Comparison of ENCODE assay signal across 8 cellular contexts in genomic region chr1:64539808-64540207, GRCh38.
DNase-seq lines count a peak whose midpoint lies in the region; ATAC-seq, FAIRE-seq and TF ChIP-seq lines count a peak whose summit lies in the region.

No MANE protein-coding gene starts in this region.

- CTCF ChIA-PET in CD8-positive, alpha-beta T cell (lab: Charles Lee): no interaction called here

- POLR2A ChIA-PET in CD8-positive, alpha-beta T cell (lab: Charles Lee): interaction anchor here (0.6 to 1.0 kb wide), 2 partner anchors 13 to 369 kb away, joined by 3 read pairs; no protein-coding TSS in a partner anchor

- H3K27me3 Mint-ChIP-seq in CD8-positive, alpha-beta T cell (ENCODE audit: low read depth): no peaks in the 10 kb centered on the region

- peak overlapping the region; percentile 68 for H3K4me3 Mint-ChIP-seq in CD8-positive, alpha-beta T cell

- peak overlapping the region; percentile 92 for H3K27ac Mint-ChIP-seq in CD8-positive, alpha-beta T cell

- no peak for DNase-seq in CD8-positive, alpha-beta T cell
- peak; percentile 35 for DNase-seq in RPMI7951 (ENCODE audit: low read depth)
- DNase-seq in foreskin fibroblast: peak; percentile 34 to 79
- DNase-seq in pancreas: peak; percentile 55 to 81 (median 72)
- DNase-seq in KG1 (lab: John Stamatoyannopoulos, UW): no peak

- ATAC-seq in CD8-positive, alpha-beta T cell: no peak
- ATAC-seq in pancreas (peak in 3 of 4 donors; percentile 16 to 41 (median 39)), HG03521 (IDR thresholded peaks at IDR 0.05; ENCODE audit: unreplicated experiment) (no peak), GM19035 (IDR thresholded peaks at IDR 0.05; ENCODE audit: unreplicated experiment) (no peak), HG03039 (IDR thresholded peaks at IDR 0.05; ENCODE audit: unreplicated experiment) (no peak)

- H3K4me1 Mint-ChIP-seq in CD8-positive, alpha-beta T cell (ENCODE audit: low read depth): peaks cover 55% of the 10 kb centered on the region

- no peaks in the 10 kb centered on the region for H3K9me3 ChIP-seq in CD8-positive, alpha-beta T cell (ENCODE audit: low read length)
- no peaks in the 10 kb centered on the region for H3K9me3 ChIP-seq in pancreas

- peaks cover 53% of the 10 kb centered on the region for H3K4me1 ChIP-seq in CD8-positive, alpha-beta T cell (ENCODE audit: insufficient read depth, low read length)
- peaks cover 26 to 40% (median 30%) of the 10 kb centered on the region in 3 donors for H3K4me1 ChIP-seq in pancreas

- no peaks in the 10 kb centered on the region for H3K36me3 Mint-ChIP-seq in CD8-positive, alpha-beta T cell

- 48 to 58% methylated on average over 2 of the region's 2 CpGs for WGBS in pancreas, 2 donors

- FAIRE-seq in pancreas (lab: Jason Lieb, UNC): no peak

- no peak overlapping the region for H3K27ac ChIP-seq in CD8-positive, alpha-beta T cell (ENCODE audit: low read depth, low read length)
- H3K27ac ChIP-seq in pancreas: peak overlapping the region in 2 of 4 donors; percentile 14 to 46

- no peaks in the 10 kb centered on the region for H3K9me3 Mint-ChIP-seq in CD8-positive, alpha-beta T cell

- no peak overlapping the region for H3K4me3 ChIP-seq in CD8-positive, alpha-beta T cell (ENCODE audit: low read depth, low read length)
- peak overlapping the region; percentile 26 to 38 for H3K4me3 ChIP-seq in foreskin fibroblast (ENCODE audit: low read depth in 1 of 2, low read length in 2 of 2)
- H3K4me3 ChIP-seq in pancreas: no peak overlapping the region

- H3K36me3 ChIP-seq in CD8-positive, alpha-beta T cell (ENCODE audit: insufficient read depth, low read length): no peaks in the 10 kb centered on the region
- H3K36me3 ChIP-seq in pancreas: no peaks in the 10 kb centered on the region

- no peaks in the 10 kb centered on the region for H3K27me3 ChIP-seq in CD8-positive, alpha-beta T cell (ENCODE audit: insufficient read depth, low read length)
- H3K27me3 ChIP-seq in pancreas: no peaks in the 10 kb centered on the region

- no peak for TF ChIP-seq CTCF in CD8-positive, alpha-beta T cell (IDR thresholded peaks at IDR 0.05)
- TF ChIP-seq CTCF in foreskin fibroblast (IDR thresholded peaks at IDR 0.05; ENCODE audit: low read depth, low read length) (no peak), pancreas (IDR thresholded peaks at IDR 0.05) (no peak)

- intact Hi-C loops in CD8-positive, alpha-beta T cell (cut with DNase I, micrococcal nuclease): loop anchor here (1.0 to 10.0 kb wide), 4 partner anchors 33 to 295 kb away; partner anchors contain the start of gene CACHD1 (in 1 of the 2)
- intact Hi-C loops in pancreas (cut with DNase I): no loop called here

Comparison
In these comparisons a context has a peak if more than half of its experiments do, and no peak if none do; other contexts are left out.
1. ATAC-seq: peak in pancreas (3 of 4); none in CD8-positive, alpha-beta T cell (single experiment), HG03521 (single experiment), GM19035 (single experiment) and HG03039 (single experiment).
2. DNase-seq: peak in RPMI7951 (single experiment), foreskin fibroblast (2 of 2) and pancreas (6 of 6); none in CD8-positive, alpha-beta T cell (0 of 7) and KG1 (single experiment).
3. H3K4me3 ChIP-seq: peak in foreskin fibroblast (2 of 2); none in CD8-positive, alpha-beta T cell (single experiment) and pancreas (0 of 4).
4. intact Hi-C loops: an anchor here in CD8-positive, alpha-beta T cell (1.0 to 10.0 kb wide); none called in pancreas.